Comparison of ENCODE assay signal across 10 cellular contexts in the genomic region with DNA sequence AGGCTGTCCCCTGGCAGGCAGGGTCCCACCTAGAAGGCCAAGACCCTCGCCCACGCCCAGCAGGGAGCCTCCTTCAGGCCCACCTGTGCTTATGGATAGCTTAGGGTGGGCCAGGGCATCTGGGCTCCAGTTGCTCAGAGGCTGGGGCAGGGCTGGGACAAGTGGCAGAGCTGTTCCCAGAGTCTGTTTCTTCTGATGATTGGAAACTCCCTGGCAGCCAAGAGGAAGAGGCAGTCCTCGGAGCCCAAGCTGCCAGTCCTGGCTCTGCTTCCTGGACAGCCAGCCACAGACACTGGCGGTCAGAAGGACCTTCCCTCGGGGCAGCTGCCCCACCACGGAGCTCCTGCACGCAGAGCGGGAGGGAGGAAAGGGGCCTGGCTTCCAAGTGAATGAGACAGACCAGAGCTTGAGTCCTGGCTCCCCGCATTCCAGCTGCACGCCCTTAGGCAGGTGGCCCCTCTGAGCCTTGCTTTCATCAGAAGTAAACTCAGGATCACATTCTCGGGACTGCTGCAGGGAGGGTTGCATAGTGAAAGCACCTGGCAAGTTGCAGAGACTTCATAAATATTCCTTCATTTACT. TPM values are rescaled to one million over a fixed set of nuclear protein-coding genes. Genes with fewer than 3 reads are reported as not detected.
DNase-seq lines count a peak whose midpoint lies in the region; ATAC-seq, FAIRE-seq and TF ChIP-seq lines count a peak whose summit lies in the region.
"Had no signal": no experiment of that assay in that cellular context is flagged by ENCODE, and none has a peak within 500 bp of the region (broad histone marks: within the 10 kb centered on the region; RNA-seq: fewer than 3 reads in every experiment).

No MANE protein-coding gene starts in this region.

- H3K27me3 ChIP-seq in MG63 (peaks cover 17% of the 10 kb centered on the region), endothelial cell of umbilical vein (ENCODE audit: control insufficient read depth in 2 of 2, insufficient read depth in 2 of 2, low read length in 2 of 2) (peaks cover 3 to 4% of the 10 kb centered on the region in 2 experiments), lung (ENCODE audit: control insufficient read depth, insufficient read depth) (no peaks in the 10 kb centered on the region), HAP-1 (ENCODE audit: low read depth) (peaks cover 12% of the 10 kb centered on the region)
- H3K27me3 ChIP-seq: BLaER1 had no signal

- FAIRE-seq in endothelial cell of umbilical vein (lab: Jason Lieb, UNC), result no peak

- H3K4me3 ChIP-seq in AG10803 (ENCODE audit: low read length) (no peak overlapping the region), MG63 (no peak overlapping the region), endothelial cell of umbilical vein (replicated peaks in 1 of 3; ENCODE audit: insufficient read depth in 1 of 3, low read depth in 1 of 3, low read length in 3 of 3) (no peak overlapping the region), lung (no peak overlapping the region), HAP-1 (no peak overlapping the region)

- DNase-seq in AG10803 (ENCODE audit: low read depth), result peak; percentile 25
- DNase-seq in MG63, result peak; percentile 71
- peak; percentile 46 for DNase-seq in endothelial cell of umbilical vein (ENCODE audit: low read depth, low spot score)
- DNase-seq in lung (ENCODE audit: low spot score), result no peak
- no peak for DNase-seq in hippocampal formation (lab: John Stamatoyannopoulos, UW)
- DNase-seq in HAP-1 (ENCODE audit: low spot score in 2 of 2), result no peak
- DNase-seq in NCI-H510A treated with DMSO at 0.1 percent for 48 hours (lab: John Stamatoyannopoulos, UW), result no peak
- DNase-seq in activated T-cell treated with anti-CD3 and anti-CD28 coated beads for 4 hours, result no peak
- DNase-seq: NCI-H774 had no signal

- H3K27ac ChIP-seq in endothelial cell of umbilical vein (ENCODE audit: insufficient read depth, low read depth, low read length) (no peak overlapping the region), lung (ENCODE audit: low read depth in 1 of 2, low read length in 1 of 2) (peak overlapping the region; percentile 49 to 71)
- H3K27ac ChIP-seq: BLaER1 had no signal

- H3K4me1 ChIP-seq in endothelial cell of umbilical vein (ENCODE audit: control insufficient read depth, extremely low read depth, insufficient read depth, low read length), result peaks cover 6% of the 10 kb centered on the region
- peaks cover 0 to 3% of the 10 kb centered on the region in 2 donors for H3K4me1 ChIP-seq in lung (ENCODE audit: control insufficient read depth in 2 of 2, insufficient read depth in 2 of 2, low read length in 2 of 2)
- peaks cover 3% of the 10 kb centered on the region; the same call in 1 of the 2 replicates for H3K4me1 ChIP-seq in HAP-1

- no peaks in the 10 kb centered on the region for H3K79me2 ChIP-seq in endothelial cell of umbilical vein (ENCODE audit: control insufficient read depth, insufficient read depth, low read length)

- no peaks in the 10 kb centered on the region for H3K9me1 ChIP-seq in endothelial cell of umbilical vein (replicated peaks; ENCODE audit: control insufficient read depth, extremely low read depth, insufficient read depth, low read length)

- TF ChIP-seq POLR2A in endothelial cell of umbilical vein (IDR thresholded peaks at IDR 0.05; ENCODE audit: low read depth, low read length), result no peak

- CTCF ChIA-PET in endothelial cell of umbilical vein (lab: Charles Lee), result interaction anchor here (0.8 to 13.5 kb wide), 19 partner anchors 10 to 596 kb away, joined by 3 to 452 read pairs (median 9); a partner anchor contains a TSS

- H4K20me1 ChIP-seq in endothelial cell of umbilical vein (replicated peaks; ENCODE audit: control insufficient read depth, extremely low read depth, insufficient read depth, low read length), result no peaks in the 10 kb centered on the region
- H4K20me1 ChIP-seq: BLaER1 had no signal

- TF ChIP-seq CTCF in AG10803 (conservative IDR thresholded peaks at IDR 0.05; ENCODE audit: low read length) (no peak), endothelial cell of umbilical vein (IDR thresholded peaks at IDR 0.05; ENCODE audit: extremely low read depth in 1 of 2, insufficient read depth in 1 of 2, low read depth in 1 of 2, low read length in 2 of 2) (no peak), lung (IDR thresholded peaks at IDR 0.05; ENCODE audit: control extremely low read depth, extremely low read depth) (no peak)

- intact Hi-C loops in endothelial cell of umbilical vein (cut with micrococcal nuclease), result loop anchor here (2.0 to 5.0 kb wide), 2 partner anchors 239 to 417 kb away; no protein-coding TSS in a partner anchor

- no peak for ATAC-seq in lung (ENCODE audit: insufficient read depth, low FRiP score)

- no peak overlapping the region for H3K4me2 ChIP-seq in endothelial cell of umbilical vein (ENCODE audit: insufficient read depth, low read length)

- peak overlapping the region; percentile 68 for H2AFZ ChIP-seq in endothelial cell of umbilical vein (ENCODE audit: low read depth, low read length)

- POLR2A ChIA-PET in endothelial cell of umbilical vein (lab: Charles Lee), result interaction anchor here (1.7 kb wide), 1 partner anchor 46 kb away, joined by 7 read pairs; no protein-coding TSS in a partner anchor

- H3K9me3 ChIP-seq in MG63, result no peaks in the 10 kb centered on the region
- H3K9me3 ChIP-seq in endothelial cell of umbilical vein (replicated peaks; ENCODE audit: control insufficient read depth, insufficient read depth, low read length), result no peaks in the 10 kb centered on the region
- H3K9me3 ChIP-seq in lung (ENCODE audit: control insufficient read depth in 2 of 2, insufficient read depth in 1 of 2, low read length in 1 of 2), result no peaks in the 10 kb centered on the region
- no peaks in the 10 kb centered on the region for H3K9me3 ChIP-seq in HAP-1
- H3K9me3 ChIP-seq: BLaER1 had no signal

- H3K9ac ChIP-seq in endothelial cell of umbilical vein (replicated peaks; ENCODE audit: extremely low read depth, insufficient read depth, low read length), result no peak overlapping the region
- H3K9ac ChIP-seq: BLaER1 had no signal

- no TSS peak for BruUV-seq in endothelial cell of umbilical vein (replicated peaks; lab: Mats Ljungman, UMichigan)

- dilution Hi-C loops in endothelial cell of umbilical vein (cut with MboI; ENCODE audit: extremely low pct_ligation_motif_present, low sequenced_read_pairs), result no loop called here

- WGBS in lung, 2 donors, result 35 to 54% methylated on average over 11 of the region's 11 CpGs

- in situ Hi-C loops in HAP-1 (cut with MboI; ENCODE audit: low sequenced_read_pairs), result loop anchor here (10.0 kb wide), 1 partner anchor 589 kb away; no protein-coding TSS in a partner anchor

- H3K36me3 ChIP-seq in MG63, result no peaks in the 10 kb centered on the region
- no peaks in the 10 kb centered on the region for H3K36me3 ChIP-seq in endothelial cell of umbilical vein (ENCODE audit: control insufficient read depth in 2 of 2, extremely low read depth in 1 of 2, insufficient read depth in 2 of 2, low read length in 2 of 2)
- no peaks in the 10 kb centered on the region for H3K36me3 ChIP-seq in lung (ENCODE audit: control insufficient read depth in 2 of 2, insufficient read depth in 2 of 2, low read length in 2 of 2)
- no peaks in the 10 kb centered on the region for H3K36me3 ChIP-seq in HAP-1 (replicated peaks)
- H3K36me3 ChIP-seq: BLaER1 had no signal

TF ChIP-seq in endothelial cell of umbilical vein, 7 proteins besides CTCF, POLR2A, EP300 and RAD21:
- TF ChIP-seq EZH2 (IDR thresholded peaks at IDR 0.05; ENCODE audit: borderline replicate concordance, low read depth, low read length, severe bottlenecking), result no peak
- no peak for TF ChIP-seq GATA2 (IDR thresholded peaks at IDR 0.05; ENCODE audit: insufficient read depth, insufficient read length, low read depth, low read length)
- TF ChIP-seq FOS (IDR thresholded peaks at IDR 0.05; ENCODE audit: borderline replicate concordance, insufficient read depth, low read length), result no peak
- TF ChIP-seq, protein P1, sequence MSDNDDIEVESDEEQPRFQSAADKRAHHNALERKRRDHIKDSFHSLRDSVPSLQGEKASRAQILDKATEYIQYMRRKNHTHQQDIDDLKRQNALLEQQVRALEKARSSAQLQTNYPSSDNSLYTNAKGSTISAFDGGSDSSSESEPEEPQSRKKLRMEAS (IDR thresholded peaks at IDR 0.05; ENCODE audit: insufficient read depth, insufficient read length), result no peak
- no peak for TF ChIP-seq JUN (IDR thresholded peaks at IDR 0.05; ENCODE audit: borderline replicate concordance, insufficient read depth, insufficient read length, low read depth)
- no peak for TF ChIP-seq MYC (IDR thresholded peaks at IDR 0.05; ENCODE audit: low read depth, low read length)
- TF ChIP-seq POLR2AphosphoS5 (IDR thresholded peaks at IDR 0.05; ENCODE audit: insufficient read depth, low read depth, low read length), result no peak
TF ChIP-seq in endothelial cell of umbilical vein: peak in this region for 0.

RNA-seq across cellular contexts. Expression of a gene that starts 38.0 kb away (rescaled TPM):
- not detected in 2 replicates for total RNA-seq in MG63 (2014; rRNA removed; shearing (Covaris generic); ENCODE audit: low replicate concordance)
- total RNA-seq in endothelial cell of umbilical vein (0.66 and 0.72 TPM in 2 replicates), lung (1 to 10 TPM in 1 of 2 donors, under 1 TPM in 1; 0.89 to 1.5 TPM)
- polyA plus RNA-seq in endothelial cell of umbilical vein (3.0 and 3.3 TPM in 2 replicates), lung (under 1 TPM; 0.26 to 0.61 TPM)
- polyA plus RNA-seq in endothelial cell of umbilical vein (2011; cell fraction: cytosol; rRNA removed), result 2.0 and 2.5 TPM in 2 replicates
- polyA plus RNA-seq in endothelial cell of umbilical vein (2011; cell fraction: nucleus; rRNA removed), result 1.9 TPM in 2 replicates
- 0.49 and 0.63 TPM in 2 replicates for polyA plus RNA-seq in endothelial cell of umbilical vein (2012)
- polyA minus RNA-seq in endothelial cell of umbilical vein, result 3.8 and 4.5 TPM in 2 replicates
- not detected for polyA minus RNA-seq in endothelial cell of umbilical vein (2011; cell fraction: cytosol; rRNA and poly(A)+ RNA removed)
- 1.5 and 1.6 TPM in 2 replicates for polyA minus RNA-seq in endothelial cell of umbilical vein (2011; cell fraction: nucleus; rRNA and poly(A)+ RNA removed)

Comparison
In these comparisons a context has a peak if more than half of its experiments do, and no peak if none do; other contexts are left out.
1. DNase-seq: peak in AG10803 (single experiment), MG63 (single experiment) and endothelial cell of umbilical vein (single experiment); none in lung (single experiment), hippocampal formation (0 of 2), HAP-1 (0 of 2), NCI-H510A treated with DMSO at 0.1 percent for 48 hours (single experiment) and activated T-cell treated with anti-CD3 and anti-CD28 coated beads for 4 hours (single experiment).